In genomic region chr13:102800145-102801041, GRCh38 we compare ENCODE assay signal across 1 cellular context.
TF ChIP-seq lines count a peak whose summit lies in the region.

No MANE protein-coding gene starts in this region.

TF ChIP-seq in HepG2, 621 proteins besides CTCF, POLR2A, EP300 and RAD21 (continues in another document):
- TF ChIP-seq ERF (CRISPR knock-in tag; IDR thresholded peaks at IDR 0.05), result peak; percentile 27; the same call in 1 of the 2 replicates
- TF ChIP-seq ZNF547 (CRISPR knock-in tag; IDR thresholded peaks at IDR 0.05), result 0 out of 2 replicates have a peak, but pooled peaks have one; percentile 55
- no peak for TF ChIP-seq ZNF576 (CRISPR knock-in tag; IDR thresholded peaks at IDR 0.05)
- peak; percentile 36; the same call in 1 of the 2 replicates for TF ChIP-seq POLR2AphosphoS5 (IDR thresholded peaks at IDR 0.05; ENCODE audit: low read depth, low read length)
- no peak for TF ChIP-seq TFE3 (CRISPR knock-in tag; IDR thresholded peaks at IDR 0.05)
- TF ChIP-seq NR2F1 (CRISPR knock-in tag; IDR thresholded peaks at IDR 0.05), result no peak
- 0 out of 2 replicates have a peak, but pooled peaks have one; percentile 51 for TF ChIP-seq SRY (CRISPR knock-in tag; IDR thresholded peaks at IDR 0.05)
- peak; percentile 57 for TF ChIP-seq GABPA (IDR thresholded peaks at IDR 0.05; ENCODE audit: low read depth, low read length)
- TF ChIP-seq GABPA (CRISPR knock-in tag; IDR thresholded peaks at IDR 0.05; ENCODE audit: low read depth), result peak; percentile 82
- TF ChIP-seq FOXK1 (CRISPR knock-in tag; IDR thresholded peaks at IDR 0.05; ENCODE audit: borderline replicate concordance, low read depth), result no peak; the same call in 1 of the 2 replicates
- no peak for TF ChIP-seq ZNF431 (CRISPR knock-in tag; IDR thresholded peaks at IDR 0.05; ENCODE audit: borderline replicate concordance, low read depth)
- peak; percentile 81; the same call in 1 of the 2 replicates for TF ChIP-seq MYC (CRISPR knock-in tag; IDR thresholded peaks at IDR 0.05; ENCODE audit: borderline replicate concordance)
- TF ChIP-seq ZNF263 (CRISPR knock-in tag; IDR thresholded peaks at IDR 0.05), result peak; percentile 48; the same call in 1 of the 2 replicates
- no peak for TF ChIP-seq ZKSCAN5 (CRISPR knock-in tag; IDR thresholded peaks at IDR 0.05)
- TF ChIP-seq THAP11 (CRISPR knock-in tag; IDR thresholded peaks at IDR 0.05), result peak; percentile 91
- peak; percentile 73 for TF ChIP-seq ZSCAN25 (CRISPR knock-in tag; IDR thresholded peaks at IDR 0.05)
- TF ChIP-seq ZNF883 (CRISPR knock-in tag; IDR thresholded peaks at IDR 0.05; ENCODE audit: not compliant biosample characterization), result peak; percentile 63
- TF ChIP-seq WIZ (CRISPR knock-in tag; IDR thresholded peaks at IDR 0.05), result no peak
- 0 out of 2 replicates have a peak, but pooled peaks have one; percentile 53 for TF ChIP-seq TARDBP (CRISPR knock-in tag; IDR thresholded peaks at IDR 0.05)
- no peak for TF ChIP-seq NFIB (CRISPR knock-in tag; IDR thresholded peaks at IDR 0.05; ENCODE audit: borderline replicate concordance)
- TF ChIP-seq ZBTB8A (CRISPR knock-in tag; IDR thresholded peaks at IDR 0.05; ENCODE audit: borderline replicate concordance, low read depth), result no peak
- peak; percentile 50; the same call in 1 of the 2 replicates for TF ChIP-seq TAF1 (CRISPR knock-in tag; IDR thresholded peaks at IDR 0.05)
- peak; percentile 76 for TF ChIP-seq IKZF5 (CRISPR knock-in tag; IDR thresholded peaks at IDR 0.05)
- 0 out of 2 replicates have a peak, but pooled peaks have one; percentile 57 for TF ChIP-seq GMEB1 (CRISPR knock-in tag; IDR thresholded peaks at IDR 0.05; ENCODE audit: borderline replicate concordance)
- TF ChIP-seq ZNF710 (CRISPR knock-in tag; IDR thresholded peaks at IDR 0.05; ENCODE audit: borderline replicate concordance), result peak; percentile 33; the same call in 1 of the 2 replicates
- peak; percentile 88 for TF ChIP-seq KMT2A (CRISPR knock-in tag; IDR thresholded peaks at IDR 0.05)
- TF ChIP-seq ZNF160 (CRISPR knock-in tag; IDR thresholded peaks at IDR 0.05), result peak; percentile 43; the same call in 1 of the 2 replicates
- peak; percentile 83; the same call in 1 of the 2 replicates for TF ChIP-seq GLI4 (CRISPR knock-in tag; IDR thresholded peaks at IDR 0.05; ENCODE audit: borderline replicate concordance)
- TF ChIP-seq ZNF563 (CRISPR knock-in tag; IDR thresholded peaks at IDR 0.05), result peak; percentile 85
- peak; percentile 48 for TF ChIP-seq ZNF768 (CRISPR knock-in tag; IDR thresholded peaks at IDR 0.05)
- no peak; the same call in 1 of the 2 replicates for TF ChIP-seq ZNF788 (CRISPR knock-in tag; IDR thresholded peaks at IDR 0.05; ENCODE audit: borderline replicate concordance)
- peak; percentile 60; the same call in 1 of the 2 replicates for TF ChIP-seq BCL3 (CRISPR knock-in tag; IDR thresholded peaks at IDR 0.05)
- TF ChIP-seq ZNF777 (CRISPR knock-in tag; IDR thresholded peaks at IDR 0.05), result peak; percentile 98
- TF ChIP-seq SNAI1 (CRISPR knock-in tag; IDR thresholded peaks at IDR 0.05; ENCODE audit: borderline replicate concordance), result 0 out of 2 replicates have a peak, but pooled peaks have one; percentile 42
- peak; percentile 60; the same call in 1 of the 2 replicates for TF ChIP-seq ZNF746 (CRISPR knock-in tag; IDR thresholded peaks at IDR 0.05)
- TF ChIP-seq MLX (CRISPR knock-in tag; IDR thresholded peaks at IDR 0.05), result no peak
- TF ChIP-seq TFDP1 (CRISPR knock-in tag; IDR thresholded peaks at IDR 0.05; ENCODE audit: borderline replicate concordance), result peak; percentile 41; the same call in 1 of the 2 replicates
- 0 out of 2 replicates have a peak, but pooled peaks have one; percentile 64 for TF ChIP-seq ZNF850 (CRISPR knock-in tag; conservative IDR thresholded peaks at IDR 0.05)
- TF ChIP-seq ZNF101 (CRISPR knock-in tag; IDR thresholded peaks at IDR 0.05; ENCODE audit: borderline replicate concordance, low read depth), result no peak
- TF ChIP-seq HNRNPLL (IDR thresholded peaks at IDR 0.05; ENCODE audit: low read depth, low read length, poor library complexity, severe bottlenecking), result peak; percentile 21
- TF ChIP-seq IRX3 (CRISPR knock-in tag; IDR thresholded peaks at IDR 0.05; ENCODE audit: borderline replicate concordance, low read depth), result no peak
- peak; percentile 93 for TF ChIP-seq KAT7 (CRISPR knock-in tag; IDR thresholded peaks at IDR 0.05; ENCODE audit: borderline replicate concordance)
- peak; percentile 15; the same call in 1 of the 2 replicates for TF ChIP-seq ZNF546 (CRISPR knock-in tag; conservative IDR thresholded peaks at IDR 0.05)
- TF ChIP-seq ZNF770 (CRISPR knock-in tag; IDR thresholded peaks at IDR 0.05), result peak; percentile 94
- TF ChIP-seq ZSCAN5A (CRISPR knock-in tag; IDR thresholded peaks at IDR 0.05; ENCODE audit: borderline replicate concordance), result peak; percentile 77; the same call in 1 of the 2 replicates
- TF ChIP-seq AKAP8 (CRISPR knock-in tag; IDR thresholded peaks at IDR 0.05), result no peak
- TF ChIP-seq ATF1 (CRISPR knock-in tag; IDR thresholded peaks at IDR 0.05), result no peak
- TF ChIP-seq KLF12 (CRISPR knock-in tag; IDR thresholded peaks at IDR 0.05; ENCODE audit: borderline replicate concordance), result 0 out of 2 replicates have a peak, but pooled peaks have one; percentile 18
- 0 out of 2 replicates have a peak, but pooled peaks have one; percentile 27 for TF ChIP-seq ETV6 (CRISPR knock-in tag; conservative IDR thresholded peaks at IDR 0.05)
- TF ChIP-seq YY1 (IDR thresholded peaks at IDR 0.05; ENCODE audit: insufficient read depth, insufficient replicate concordance, low read depth, low read length), result peak; percentile 61
- TF ChIP-seq ZNF550 (CRISPR knock-in tag; IDR thresholded peaks at IDR 0.05; ENCODE audit: borderline replicate concordance), result no peak
- TF ChIP-seq NONO (IDR thresholded peaks at IDR 0.05), result no peak
- 0 out of 2 replicates have a peak, but pooled peaks have one; percentile 45 for TF ChIP-seq NONO (CRISPR knock-in tag; conservative IDR thresholded peaks at IDR 0.05)
- no peak; the same call in 1 of the 2 replicates for TF ChIP-seq PITX1 (CRISPR knock-in tag; IDR thresholded peaks at IDR 0.05)
- TF ChIP-seq ZNF337 (CRISPR knock-in tag; IDR thresholded peaks at IDR 0.05; ENCODE audit: borderline replicate concordance, low read depth), result no peak
- TF ChIP-seq CCDC6 (CRISPR knock-in tag; IDR thresholded peaks at IDR 0.05), result peak; percentile 51; the same call in 1 of the 2 replicates
- peak; percentile 87; the same call in 1 of the 2 replicates for TF ChIP-seq ZNF441 (CRISPR knock-in tag; IDR thresholded peaks at IDR 0.05; ENCODE audit: borderline replicate concordance)
- no peak for TF ChIP-seq SRSF4 (IDR thresholded peaks at IDR 0.05; ENCODE audit: low read depth, low read length, poor library complexity, severe bottlenecking)
